9 cellular contexts compared by ENCODE assay signal in the genomic region with DNA sequence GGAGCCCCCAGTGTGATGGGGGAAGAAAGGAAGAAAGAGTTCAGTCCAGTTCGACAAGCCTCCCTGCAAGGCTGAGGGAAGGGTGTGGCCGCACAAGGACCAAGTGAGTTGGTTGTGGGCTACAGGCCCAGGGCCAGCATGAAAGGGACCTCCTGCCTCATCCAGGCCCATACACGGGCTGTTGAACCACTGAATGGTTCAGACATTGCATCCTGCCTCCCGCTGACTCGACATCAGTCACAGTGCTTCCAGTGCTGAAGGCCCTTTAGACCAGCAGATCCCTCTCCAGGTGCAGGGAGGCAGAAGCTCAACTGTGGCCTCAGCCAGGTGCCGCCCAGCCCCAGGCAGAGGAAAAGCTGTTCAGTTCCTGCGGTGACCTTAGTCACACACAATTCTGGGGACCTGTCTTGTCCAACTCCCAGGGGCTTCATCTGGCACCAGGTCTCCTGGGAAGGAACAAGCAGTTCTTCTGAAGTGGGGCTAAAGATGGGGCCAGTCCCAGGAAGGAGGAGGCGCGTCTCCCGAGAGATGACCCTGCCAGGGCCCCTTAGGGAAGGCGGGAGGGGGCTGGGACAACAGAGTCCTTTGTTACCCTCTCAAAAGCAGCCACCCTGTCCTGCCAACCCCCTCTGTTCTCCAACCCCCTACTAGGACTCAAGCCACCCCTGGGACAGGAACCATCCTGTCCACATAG. TPM values are rescaled to one million over a fixed set of nuclear protein-coding genes. Genes with fewer than 3 reads are reported as not detected.
A peak's percentile ranks its signal among the peaks of the same experiment; 100 is the strongest.
DNase-seq lines count a peak whose midpoint lies in the region; ATAC-seq and TF ChIP-seq lines count a peak whose summit lies in the region.
"Had no signal": no experiment of that assay in that cellular context is flagged by ENCODE, and none has a peak within 500 bp of the region (broad histone marks: within the 10 kb centered on the region; RNA-seq: fewer than 3 reads in every experiment).

No MANE protein-coding gene starts in this region.

- H3K27me3 Mint-ChIP-seq in stimulated activated memory B cell treated with anti-CD40 and anti-IgM and Interleukin-4, amounts not matched to agents 10 μg/mL and 1 μg/mL and 100 μg/mL, for 72 hours = no peaks in the 10 kb centered on the region

- H3K27ac ChIP-seq in esophagus squamous epithelium = peak overlapping the region in 3 of 4 donors; percentile 87 to 97 (median 93)

- TF ChIP-seq CTCF in esophagus squamous epithelium (IDR thresholded peaks at IDR 0.05) = no peak

- peak overlapping the region; percentile 1 for H3K27ac Mint-ChIP-seq in stimulated activated memory B cell treated with anti-CD40 and anti-IgM and Interleukin-4, amounts not matched to agents 10 μg/mL and 1 μg/mL and 100 μg/mL, for 72 hours

- H3K4me3 Mint-ChIP-seq in stimulated activated memory B cell treated with anti-CD40 and anti-IgM and Interleukin-4, amounts not matched to agents 10 μg/mL and 1 μg/mL and 100 μg/mL, for 72 hours = no peak overlapping the region

- no peak for ATAC-seq in stimulated activated memory B cell treated with anti-CD40 and anti-IgM and Interleukin-4, amounts not matched to agents 10 μg/mL and 1 μg/mL and 100 μg/mL, for 72 hours
- no peak for ATAC-seq in SK-N-SH treated with all-trans-retinoic acid at 6 μM for 48 hours

- no peaks in the 10 kb centered on the region for H3K9me3 Mint-ChIP-seq in stimulated activated memory B cell treated with anti-CD40 and anti-IgM and Interleukin-4, amounts not matched to agents 10 μg/mL and 1 μg/mL and 100 μg/mL, for 72 hours

- no peak for TF ChIP-seq POLR2A in esophagus squamous epithelium (IDR thresholded peaks at IDR 0.05)

- WGBS in esophagus squamous epithelium, 2 donors = 47 to 57% methylated on average over 2 of the region's 11 CpGs

- H3K27me3 ChIP-seq in esophagus squamous epithelium = no peaks in the 10 kb centered on the region

- H3K4me1 Mint-ChIP-seq in stimulated activated memory B cell treated with anti-CD40 and anti-IgM and Interleukin-4, amounts not matched to agents 10 μg/mL and 1 μg/mL and 100 μg/mL, for 72 hours = peaks cover 48% of the 10 kb centered on the region

- no peak overlapping the region for H3K4me3 ChIP-seq in esophagus squamous epithelium

- DNase-seq in Daoy (ENCODE audit: low read depth) (peak; percentile 19), NCI-H526 (lab: John Stamatoyannopoulos, UW) (peak; percentile 17 to 79), esophagus squamous epithelium (lab: John Stamatoyannopoulos, UW) (no peak), Kasumi-1 (lab: John Stamatoyannopoulos, UW) (no peak), NCI-H2227 (lab: John Stamatoyannopoulos, UW; ENCODE audit: unreplicated experiment) (no peak)
- DNase-seq: NCI-H1417, SIG-M5 had no signal

- H3K4me1 ChIP-seq in esophagus squamous epithelium = peaks cover 95 to 100% (median 98%) of the 10 kb centered on the region in 3 donors

- H3K9me3 ChIP-seq in esophagus squamous epithelium = no peaks in the 10 kb centered on the region

- intact Hi-C loops in esophagus squamous epithelium (cut with DNase I) = no loop called here

- H3K36me3 ChIP-seq in esophagus squamous epithelium = no peaks in the 10 kb centered on the region

- no peaks in the 10 kb centered on the region for H3K36me3 Mint-ChIP-seq in stimulated activated memory B cell treated with anti-CD40 and anti-IgM and Interleukin-4, amounts not matched to agents 10 μg/mL and 1 μg/mL and 100 μg/mL, for 72 hours

TF ChIP-seq in SK-N-SH treated with all-trans-retinoic acid at 6 μM for 48 hours, 23 proteins besides CTCF, POLR2A, EP300 and RAD21:
- TF ChIP-seq TCF4 (CRISPR knock-in tag; IDR thresholded peaks at IDR 0.05; ENCODE audit: borderline replicate concordance) (no peak), ZNF565 (CRISPR knock-in tag; conservative IDR thresholded peaks at IDR 0.05; ENCODE audit: low read depth) (no peak), ZC3H10 (CRISPR knock-in tag; IDR thresholded peaks at IDR 0.05) (no peak), ESRRG (CRISPR knock-in tag; IDR thresholded peaks at IDR 0.05) (no peak), ZNF70 (CRISPR knock-in tag; IDR thresholded peaks at IDR 0.05) (no peak), ZFP30 (CRISPR knock-in tag; IDR thresholded peaks at IDR 0.05) (no peak), BACH2 (CRISPR knock-in tag; IDR thresholded peaks at IDR 0.05; ENCODE audit: borderline replicate concordance) (no peak), PPARA (CRISPR knock-in tag; IDR thresholded peaks at IDR 0.05; ENCODE audit: borderline replicate concordance) (no peak), SNAI2 (CRISPR knock-in tag; IDR thresholded peaks at IDR 0.05) (no peak), ZNF8 (CRISPR knock-in tag; IDR thresholded peaks at IDR 0.05) (no peak), ARNTL (CRISPR knock-in tag; IDR thresholded peaks at IDR 0.05; ENCODE audit: borderline replicate concordance, low read depth) (no peak), TOX (CRISPR knock-in tag; IDR thresholded peaks at IDR 0.05; ENCODE audit: borderline replicate concordance) (no peak)
- TF ChIP-seq, protein P1, sequence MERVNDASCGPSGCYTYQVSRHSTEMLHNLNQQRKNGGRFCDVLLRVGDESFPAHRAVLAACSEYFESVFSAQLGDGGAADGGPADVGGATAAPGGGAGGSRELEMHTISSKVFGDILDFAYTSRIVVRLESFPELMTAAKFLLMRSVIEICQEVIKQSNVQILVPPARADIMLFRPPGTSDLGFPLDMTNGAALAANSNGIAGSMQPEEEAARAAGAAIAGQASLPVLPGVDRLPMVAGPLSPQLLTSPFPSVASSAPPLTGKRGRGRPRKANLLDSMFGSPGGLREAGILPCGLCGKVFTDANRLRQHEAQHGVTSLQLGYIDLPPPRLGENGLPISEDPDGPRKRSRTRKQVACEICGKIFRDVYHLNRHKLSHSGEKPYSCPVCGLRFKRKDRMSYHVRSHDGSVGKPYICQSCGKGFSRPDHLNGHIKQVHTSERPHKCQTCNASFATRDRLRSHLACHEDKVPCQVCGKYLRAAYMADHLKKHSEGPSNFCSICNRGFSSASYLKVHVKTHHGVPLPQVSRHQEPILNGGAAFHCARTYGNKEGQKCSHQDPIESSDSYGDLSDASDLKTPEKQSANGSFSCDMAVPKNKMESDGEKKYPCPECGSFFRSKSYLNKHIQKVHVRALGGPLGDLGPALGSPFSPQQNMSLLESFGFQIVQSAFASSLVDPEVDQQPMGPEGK (CRISPR knock-in tag; IDR thresholded peaks at IDR 0.05; ENCODE audit: borderline replicate concordance) = no peak
- TF ChIP-seq, protein P2, sequence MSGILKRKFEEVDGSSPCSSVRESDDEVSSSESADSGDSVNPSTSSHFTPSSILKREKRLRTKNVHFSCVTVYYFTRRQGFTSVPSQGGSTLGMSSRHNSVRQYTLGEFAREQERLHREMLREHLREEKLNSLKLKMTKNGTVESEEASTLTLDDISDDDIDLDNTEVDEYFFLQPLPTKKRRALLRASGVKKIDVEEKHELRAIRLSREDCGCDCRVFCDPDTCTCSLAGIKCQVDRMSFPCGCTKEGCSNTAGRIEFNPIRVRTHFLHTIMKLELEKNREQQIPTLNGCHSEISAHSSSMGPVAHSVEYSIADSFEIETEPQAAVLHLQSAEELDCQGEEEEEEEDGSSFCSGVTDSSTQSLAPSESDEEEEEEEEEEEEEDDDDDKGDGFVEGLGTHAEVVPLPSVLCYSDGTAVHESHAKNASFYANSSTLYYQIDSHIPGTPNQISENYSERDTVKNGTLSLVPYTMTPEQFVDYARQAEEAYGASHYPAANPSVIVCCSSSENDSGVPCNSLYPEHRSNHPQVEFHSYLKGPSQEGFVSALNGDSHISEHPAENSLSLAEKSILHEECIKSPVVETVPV (CRISPR knock-in tag; IDR thresholded peaks at IDR 0.05) = no peak
- TF ChIP-seq, protein P3, sequence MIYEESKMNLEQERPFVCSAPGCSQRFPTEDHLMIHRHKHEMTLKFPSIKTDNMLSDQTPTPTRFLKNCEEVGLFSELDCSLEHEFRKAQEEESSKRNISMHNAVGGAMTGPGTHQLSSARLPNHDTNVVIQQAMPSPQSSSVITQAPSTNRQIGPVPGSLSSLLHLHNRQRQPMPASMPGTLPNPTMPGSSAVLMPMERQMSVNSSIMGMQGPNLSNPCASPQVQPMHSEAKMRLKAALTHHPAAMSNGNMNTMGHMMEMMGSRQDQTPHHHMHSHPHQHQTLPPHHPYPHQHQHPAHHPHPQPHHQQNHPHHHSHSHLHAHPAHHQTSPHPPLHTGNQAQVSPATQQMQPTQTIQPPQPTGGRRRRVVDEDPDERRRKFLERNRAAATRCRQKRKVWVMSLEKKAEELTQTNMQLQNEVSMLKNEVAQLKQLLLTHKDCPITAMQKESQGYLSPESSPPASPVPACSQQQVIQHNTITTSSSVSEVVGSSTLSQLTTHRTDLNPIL (CRISPR knock-in tag; IDR thresholded peaks at IDR 0.05; ENCODE audit: low read depth) = no peak
- TF ChIP-seq, protein P4, sequence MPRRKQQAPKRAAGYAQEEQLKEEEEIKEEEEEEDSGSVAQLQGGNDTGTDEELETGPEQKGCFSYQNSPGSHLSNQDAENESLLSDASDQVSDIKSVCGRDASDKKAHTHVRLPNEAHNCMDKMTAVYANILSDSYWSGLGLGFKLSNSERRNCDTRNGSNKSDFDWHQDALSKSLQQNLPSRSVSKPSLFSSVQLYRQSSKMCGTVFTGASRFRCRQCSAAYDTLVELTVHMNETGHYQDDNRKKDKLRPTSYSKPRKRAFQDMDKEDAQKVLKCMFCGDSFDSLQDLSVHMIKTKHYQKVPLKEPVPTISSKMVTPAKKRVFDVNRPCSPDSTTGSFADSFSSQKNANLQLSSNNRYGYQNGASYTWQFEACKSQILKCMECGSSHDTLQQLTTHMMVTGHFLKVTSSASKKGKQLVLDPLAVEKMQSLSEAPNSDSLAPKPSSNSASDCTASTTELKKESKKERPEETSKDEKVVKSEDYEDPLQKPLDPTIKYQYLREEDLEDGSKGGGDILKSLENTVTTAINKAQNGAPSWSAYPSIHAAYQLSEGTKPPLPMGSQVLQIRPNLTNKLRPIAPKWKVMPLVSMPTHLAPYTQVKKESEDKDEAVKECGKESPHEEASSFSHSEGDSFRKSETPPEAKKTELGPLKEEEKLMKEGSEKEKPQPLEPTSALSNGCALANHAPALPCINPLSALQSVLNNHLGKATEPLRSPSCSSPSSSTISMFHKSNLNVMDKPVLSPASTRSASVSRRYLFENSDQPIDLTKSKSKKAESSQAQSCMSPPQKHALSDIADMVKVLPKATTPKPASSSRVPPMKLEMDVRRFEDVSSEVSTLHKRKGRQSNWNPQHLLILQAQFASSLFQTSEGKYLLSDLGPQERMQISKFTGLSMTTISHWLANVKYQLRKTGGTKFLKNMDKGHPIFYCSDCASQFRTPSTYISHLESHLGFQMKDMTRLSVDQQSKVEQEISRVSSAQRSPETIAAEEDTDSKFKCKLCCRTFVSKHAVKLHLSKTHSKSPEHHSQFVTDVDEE (CRISPR knock-in tag; IDR thresholded peaks at IDR 0.05) = no peak

RNA-seq across cellular contexts. Expression of a gene that starts 6.6 kb away (rescaled TPM):
- 9.5 and 12.8 TPM in 2 replicates for total RNA-seq in Daoy (2014; rRNA removed; shearing (Covaris generic))
- total RNA-seq in esophagus squamous epithelium = 10 to 100 TPM in 3 of 4 donors, 1 to 10 TPM in 1; 9.6 to 24.8 (median 17.8) TPM

RNA-seq across cellular contexts. Expression of a gene that starts 54.4 kb away (rescaled TPM):
- 1,954 and 2,024 TPM in 2 replicates for total RNA-seq in Daoy (2014; rRNA removed; shearing (Covaris generic))
- 1,000 to 10,000 TPM; 1,101 to 2,606 (median 1,579) TPM for total RNA-seq in esophagus squamous epithelium

Comparison
In these comparisons a context has a peak if more than half of its experiments do, and no peak if none do; other contexts are left out.
1. DNase-seq: peak in Daoy (single experiment) and NCI-H526 (2 of 2); none in esophagus squamous epithelium (single experiment), Kasumi-1 (0 of 2) and NCI-H2227 (single experiment).